16 cellular contexts compared by ENCODE assay signal in the genomic region with DNA sequence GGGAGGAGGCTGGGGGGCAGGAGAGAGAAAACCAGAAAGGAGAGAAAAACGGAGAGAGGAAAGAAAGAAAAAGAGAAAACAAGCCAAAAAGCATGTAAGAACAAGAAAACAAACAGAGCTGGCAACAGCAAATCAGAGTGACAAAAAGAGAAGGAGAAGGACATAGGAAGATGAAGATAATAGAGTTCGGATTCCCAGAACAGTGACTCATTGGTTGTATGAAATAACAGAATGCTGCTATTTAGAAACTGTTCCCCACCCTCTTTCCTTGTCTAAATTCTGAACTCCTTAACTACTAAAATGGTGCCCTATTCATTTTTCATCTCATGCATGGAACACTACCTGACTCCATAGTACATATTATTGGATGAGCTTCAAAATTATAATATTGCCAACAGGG.
"Had no signal": no experiment of that assay in that cellular context is flagged by ENCODE, and none has a peak within 500 bp of the region (broad histone marks: within the 10 kb centered on the region; RNA-seq: fewer than 3 reads in every experiment).

No MANE protein-coding gene starts in this region.

- H3K36me3 ChIP-seq: colonic mucosa, neural progenitor cell, prostate gland, tibial nerve, WERI-Rb-1 had no signal

- H2AFZ ChIP-seq: neural progenitor cell had no signal

- H3K9me3 ChIP-seq: colonic mucosa, mucosa of descending colon, prostate gland, tibial nerve had no signal

- H3K27me3 ChIP-seq: colonic mucosa, neural progenitor cell, tibial nerve had no signal

- H3K4me3 ChIP-seq: colonic mucosa, mucosa of descending colon, neural progenitor cell, prostate gland, skin epidermis, tibial nerve had no signal

- H3K4me1 ChIP-seq: colonic mucosa, neural progenitor cell, prostate gland had no signal

- DNase-seq: activated CD4-positive, alpha-beta T cell treated with anti-CD3 and anti-CD28 coated beads for 1 hour; activated CD8-positive, alpha-beta memory T cell treated with anti-CD3 and anti-CD28 coated beads for 24 hours; activated effector memory CD4-positive, alpha-beta T cell treated with anti-CD3 and anti-CD28 coated beads, Interleukin-2, amount 50 U/mL, for 16 hours; activated T-cell treated with anti-CD3 and anti-CD28 coated beads, Interleukin-2, amount 50 U/mL, for 72 hours; colonic mucosa; erythroblast; immature natural killer cell; left ventricle myocardium superior; mucosa of descending colon; naive B cell; right cardiac atrium; WERI-Rb-1 had no signal

- H3K27ac ChIP-seq: colonic mucosa, neural progenitor cell, prostate gland, tibial nerve, WERI-Rb-1 had no signal

- ATAC-seq: activated T-cell treated with anti-CD3 and anti-CD28 coated beads, Interleukin-2, amount 50 U/mL, for 72 hours; left ventricle myocardium superior; mucosa of descending colon; right cardiac atrium had no signal
